In the genomic region with DNA sequence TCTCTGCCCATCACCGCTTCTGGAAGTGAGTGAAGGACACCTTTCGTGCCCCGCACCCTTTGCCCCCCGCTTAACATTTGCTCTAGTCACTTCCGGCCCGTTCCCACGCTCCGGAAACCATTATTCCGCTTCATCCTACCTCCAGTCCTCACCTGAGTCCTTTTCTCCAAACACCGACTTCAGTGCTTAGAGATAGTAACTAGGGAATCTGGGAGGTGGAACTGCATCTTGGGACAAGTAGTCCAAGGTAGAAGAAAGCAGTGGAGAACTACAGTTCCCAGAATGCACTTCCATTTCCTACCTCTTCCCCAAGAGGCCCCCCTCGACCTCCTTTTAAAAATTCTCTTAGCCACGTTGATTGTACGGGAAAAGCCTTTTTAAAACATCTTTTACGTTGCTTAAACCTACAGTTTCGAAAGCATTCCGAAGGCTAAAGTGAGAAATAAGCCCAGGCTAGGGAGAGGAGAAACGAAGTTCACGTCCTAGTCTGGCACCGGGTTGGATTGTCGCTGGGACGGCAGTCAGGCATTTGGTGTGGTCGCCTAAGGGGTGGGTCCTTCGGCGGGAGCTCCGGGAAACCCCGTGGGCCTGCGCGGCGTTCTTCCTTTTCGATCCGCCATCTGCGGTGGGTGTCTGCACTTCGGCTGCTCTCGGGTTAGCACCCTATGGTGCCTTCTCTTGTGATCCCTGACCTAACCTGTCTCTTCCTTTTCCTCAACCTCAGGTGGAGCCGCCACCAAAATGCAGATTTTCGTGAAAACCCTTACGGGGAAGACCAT, we compare ENCODE assay signal across 8 cellular contexts.
DNase-seq lines count a peak whose midpoint lies in the region; ATAC-seq and TF ChIP-seq lines count a peak whose summit lies in the region.

TSS of gene CLHC1 (minus strand) at position 210 of the 779 bp plus-strand sequence. CDS start 9,882 bp downstream, outside the sequence.
TSS of gene RPS27A (plus strand) at position 605 of the 779 bp plus-strand sequence. CDS start at position 742, 137 bp downstream.

- H3K27me3 ChIP-seq in layer of hippocampus (ENCODE audit: control insufficient read depth, insufficient read depth, low read length) = no peaks in the 10 kb centered on the region

- peak; percentile 90 to 93 for DNase-seq in AML-193 (lab: John Stamatoyannopoulos, UW)
- DNase-seq in NCI-H510A treated with DMSO at 0.1 percent for 48 hours (lab: John Stamatoyannopoulos, UW) = peak; percentile 99
- DNase-seq in activated CD4-positive, alpha-beta T cell treated with anti-CD3 and anti-CD28 coated beads for 24 hours (ENCODE audit: low read depth in 2 of 2) = peak; percentile 91 to 92
- DNase-seq in stimulated activated CD4-positive, alpha-beta T cell treated with anti-CD3 and anti-CD28 coated beads, Interleukin-1b, Interleukin-23, amount 100 ng/mL, for 4 hours (ENCODE audit: low read depth in 2 of 2) = peak; percentile 93 to 94

- TF ChIP-seq POLR2A in GM19193 (IDR thresholded peaks at IDR 0.05; ENCODE audit: extremely low read depth, insufficient read depth, insufficient read length) = peak; percentile 96

- peak; percentile 86 for ATAC-seq in HG03439 (IDR thresholded peaks at IDR 0.05; ENCODE audit: unreplicated experiment)

- peak within 1 kb of the TSS; percentile 97 for H3K27ac ChIP-seq in cingulate gyrus (ENCODE audit: low read depth, low read length)
- H3K27ac ChIP-seq in layer of hippocampus (ENCODE audit: low read depth, low read length) = peak within 1 kb of the TSS; percentile 97

Comparison
In these comparisons a context has a peak if more than half of its experiments do, and no peak if none do; other contexts are left out.
1. Peak in every context shown above with its lines: DNase-seq, ATAC-seq and H3K27ac ChIP-seq.